21 cellular contexts compared by ENCODE assay signal in the genomic region with DNA sequence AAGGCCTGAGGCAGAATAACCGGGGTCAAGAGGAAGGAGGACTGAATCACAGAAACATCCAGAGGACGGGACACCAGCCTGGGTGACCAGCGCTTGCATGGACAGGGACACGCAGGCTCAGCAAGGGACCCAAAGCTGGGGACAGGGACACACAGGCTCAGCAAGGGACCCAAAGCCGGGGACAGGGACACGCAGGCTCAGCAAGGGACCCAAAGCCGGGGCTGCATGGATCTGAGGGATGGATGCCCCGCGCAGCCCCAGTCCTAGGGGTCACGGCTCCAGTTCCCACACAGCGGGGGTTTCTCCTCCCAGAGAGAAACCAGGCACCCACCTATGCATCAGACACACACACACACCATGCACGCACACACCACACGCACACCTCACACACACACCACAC. TPM values are rescaled to one million over a fixed set of nuclear protein-coding genes. Genes with fewer than 3 reads are reported as not detected.
"Had no signal": no experiment of that assay in that cellular context is flagged by ENCODE, and none has a peak within 500 bp of the region (broad histone marks: within the 10 kb centered on the region; RNA-seq: fewer than 3 reads in every experiment).

No MANE protein-coding gene starts in this region.

- H3K27me3 ChIP-seq: dorsolateral prefrontal cortex, right atrium auricular region, stomach, thyroid gland had no signal

- H3K27me3 Mint-ChIP-seq: natural killer cell treated with Interleukin-12 subunit alpha and Interleukin-12 subunit beta and Interleukin-15 and Interleukin-18, amount 100 ng/mL, for 72 hours; type B pancreatic cell had no signal

- H3K4me1 ChIP-seq: lower lobe of right lung, prostate gland, right atrium auricular region, stomach, thyroid gland had no signal

- H3K4me3 Mint-ChIP-seq: immature natural killer cell; natural killer cell treated with Interleukin-12 subunit alpha and Interleukin-12 subunit beta and Interleukin-15 and Interleukin-18, amount 100 ng/mL, for 72 hours; neural crest cell; stimulated activated effector memory CD8-positive, alpha-beta T cell treated with anti-CD3 and anti-CD28 coated beads, Interleukin-12 subunit alpha, Interleukin-12 subunit beta, amount 100 ng/mL, for 72 hours; type B pancreatic cell had no signal

- H3K4me2 ChIP-seq: smooth muscle cell had no signal

- ATAC-seq: left ventricle myocardium superior; lower lobe of right lung; sciatic nerve; stimulated activated effector memory CD8-positive, alpha-beta T cell treated with anti-CD3 and anti-CD28 coated beads, Interleukin-12 subunit alpha, Interleukin-12 subunit beta, amount 100 ng/mL, for 72 hours had no signal

- DNase-seq: dorsolateral prefrontal cortex; effector CD4-positive, alpha-beta T cell; hypothalamus; immature natural killer cell; islet precursor cell; kidney glomerular epithelial cell; left ventricle myocardium superior; lower lobe of right lung; stimulated activated CD4-positive, alpha-beta T cell treated with anti-CD3 and anti-CD28 coated beads, Interleukin-2, amount 100 ng/mL, for 24 hours; stimulated activated CD4-positive, alpha-beta T cell treated with anti-CD3 and anti-CD28 coated beads, Interleukin-4, amount 100 ng/mL, for 24 hours; stimulated activated naive CD4-positive, alpha-beta T cell treated with Interleukin-2 at 50 U/mL for 16 hours; stomach; thyroid gland had no signal

- H3K27ac Mint-ChIP-seq: immature natural killer cell; natural killer cell treated with Interleukin-12 subunit alpha and Interleukin-12 subunit beta and Interleukin-15 and Interleukin-18, amount 100 ng/mL, for 72 hours; stimulated activated effector memory CD8-positive, alpha-beta T cell treated with anti-CD3 and anti-CD28 coated beads, Interleukin-12 subunit alpha, Interleukin-12 subunit beta, amount 100 ng/mL, for 72 hours; type B pancreatic cell had no signal

- H3K36me3 Mint-ChIP-seq: immature natural killer cell; natural killer cell treated with Interleukin-12 subunit alpha and Interleukin-12 subunit beta and Interleukin-15 and Interleukin-18, amount 100 ng/mL, for 72 hours; stimulated activated effector memory CD8-positive, alpha-beta T cell treated with anti-CD3 and anti-CD28 coated beads, Interleukin-12 subunit alpha, Interleukin-12 subunit beta, amount 100 ng/mL, for 72 hours; type B pancreatic cell had no signal

- H3K9me3 ChIP-seq: lower lobe of right lung, prostate gland, right atrium auricular region, stomach, thyroid gland had no signal

- H3K4me1 Mint-ChIP-seq: neural crest cell had no signal

- H3K9me3 Mint-ChIP-seq: immature natural killer cell; natural killer cell treated with Interleukin-12 subunit alpha and Interleukin-12 subunit beta and Interleukin-15 and Interleukin-18, amount 100 ng/mL, for 72 hours; neural crest cell; stimulated activated effector memory CD8-positive, alpha-beta T cell treated with anti-CD3 and anti-CD28 coated beads, Interleukin-12 subunit alpha, Interleukin-12 subunit beta, amount 100 ng/mL, for 72 hours; type B pancreatic cell had no signal

- H3K27ac ChIP-seq: dorsolateral prefrontal cortex, lower lobe of right lung, prostate gland, right atrium auricular region, stomach, thyroid gland had no signal

- H3K36me3 ChIP-seq: lower lobe of right lung, prostate gland, right atrium auricular region, thyroid gland had no signal

- H3K4me3 ChIP-seq: dorsolateral prefrontal cortex, lower lobe of right lung, prostate gland, right atrium auricular region, smooth muscle cell, stomach, thyroid gland had no signal

RNA-seq across cellular contexts. Expression of a gene that starts 32.5 kb away (rescaled TPM):
- total RNA-seq: smooth muscle cell had no signal
